ENCODE assay signal across 9 cellular contexts in genomic region chr2:119679846-119680245, GRCh38. TPM values are rescaled to one million over a fixed set of nuclear protein-coding genes. Genes with fewer than 3 reads are reported as not detected.
DNase-seq lines count a peak whose midpoint lies in the region; ATAC-seq, FAIRE-seq and TF ChIP-seq lines count a peak whose summit lies in the region.
"Had no signal": no experiment of that assay in that cellular context is flagged by ENCODE, and none has a peak within 500 bp of the region (broad histone marks: within the 10 kb centered on the region; RNA-seq: fewer than 3 reads in every experiment).

No MANE protein-coding gene starts in this region.

- 78% methylated on average over 2 of the region's 2 CpGs for WGBS in esophagus muscularis mucosa
- no CpG with 5 or more reads among the region's 2 CpGs for WGBS in trophoblast cell (ENCODE audit: extremely low coverage, insufficient coverage, insufficient read length)

- TSS peak; percentile 68 for BruUV-seq in PC-3 (replicated peaks; lab: Mats Ljungman, UMichigan)

- H3K27me3 ChIP-seq in DND-41 (ENCODE audit: insufficient read depth, low read length, poor library complexity) (peaks cover 3% of the 10 kb centered on the region), PC-3 (ENCODE audit: low read length) (no peaks in the 10 kb centered on the region), esophagus muscularis mucosa (no peaks in the 10 kb centered on the region), trophoblast cell (ENCODE audit: insufficient read depth, low read length) (peaks cover 2% of the 10 kb centered on the region)

- no peak overlapping the region for H2BK5ac ChIP-seq in trophoblast cell (ENCODE audit: low read depth, low read length, poor library complexity)

- H2BK120ac ChIP-seq in trophoblast cell (ENCODE audit: insufficient read depth, low read length, poor library complexity) = no peak overlapping the region

- no peak overlapping the region for H3K4ac ChIP-seq in trophoblast cell (ENCODE audit: low read depth, low read length)

- peak overlapping the region; percentile 87 for H3K4me2 ChIP-seq in DND-41 (ENCODE audit: insufficient read depth, low read length)
- peak overlapping the region; percentile 81 for H3K4me2 ChIP-seq in PC-3 (ENCODE audit: low read length)
- H3K4me2 ChIP-seq in trophoblast cell (ENCODE audit: low read length) = peak overlapping the region; percentile 61

- H3K9me3 ChIP-seq in DND-41 (ENCODE audit: insufficient read depth, low read length, severe bottlenecking) (no peaks in the 10 kb centered on the region), PC-3 (ENCODE audit: low read length) (no peaks in the 10 kb centered on the region), esophagus muscularis mucosa (no peaks in the 10 kb centered on the region), trophoblast cell (ENCODE audit: insufficient read depth, low read depth, low read length) (peaks cover 6% of the 10 kb centered on the region)

- H4K12ac ChIP-seq in trophoblast cell (ENCODE audit: low read depth, low read length) = no peak overlapping the region

- no peak overlapping the region for H3K18ac ChIP-seq in trophoblast cell (ENCODE audit: low read length)

- H3K4me3 ChIP-seq in DND-41 (ENCODE audit: low read depth in 1 of 2, low read length in 2 of 2) = peak overlapping the region; percentile 93 to 95
- peak overlapping the region; percentile 78 for H3K4me3 ChIP-seq in PC-3 (ENCODE audit: low read length)
- peak overlapping the region; percentile 69 to 84 (median 84) for H3K4me3 ChIP-seq in esophagus muscularis mucosa
- H3K4me3 ChIP-seq in trophoblast cell (ENCODE audit: low read depth, low read length) = no peak overlapping the region

- TF ChIP-seq POLR2A in esophagus muscularis mucosa (IDR thresholded peaks at IDR 0.05; ENCODE audit: low read depth) (no peak), GM12892 (IDR thresholded peaks at IDR 0.05; ENCODE audit: low read depth, low read length) (no peak)

- TF ChIP-seq CTCF in DND-41 (IDR thresholded peaks at IDR 0.05; ENCODE audit: borderline replicate concordance, extremely low read depth, low read length, poor library complexity, severe bottlenecking) (no peak), PC-3 (conservative IDR thresholded peaks at IDR 0.05; ENCODE audit: low read depth, low read length) (no peak), esophagus muscularis mucosa (IDR thresholded peaks at IDR 0.05) (no peak)

- FAIRE-seq in GM12892 (lab: Jason Lieb, UNC) = no peak
- FAIRE-seq: islet of Langerhans had no signal

- peaks cover 6% of the 10 kb centered on the region for H3K79me1 ChIP-seq in trophoblast cell (ENCODE audit: low read length)

- POLR2A ChIA-PET in PC-3 (lab: Charles Lee; ENCODE audit: unreplicated experiment) = no interaction called here

- TF ChIP-seq EP300 in esophagus muscularis mucosa (IDR thresholded peaks at IDR 0.05) = no peak

- intact Hi-C loops in PC-3 (cut with micrococcal nuclease) = no loop called here
- intact Hi-C loops in esophagus muscularis mucosa (cut with DNase I) = no loop called here

- no peak overlapping the region for H3K23ac ChIP-seq in trophoblast cell (ENCODE audit: low read length)

- H3K4me1 ChIP-seq in DND-41 (ENCODE audit: insufficient read depth, low read length) (peaks cover 22% of the 10 kb centered on the region), PC-3 (ENCODE audit: insufficient read depth, low read length) (peaks cover 8% of the 10 kb centered on the region), esophagus muscularis mucosa (peaks cover 7 to 34% (median 32%) of the 10 kb centered on the region in 4 donors), trophoblast cell (ENCODE audit: control insufficient read depth in 1 of 2, insufficient read depth in 2 of 2, low read length in 2 of 2) (peaks cover 0 to 10% of the 10 kb centered on the region in 2 experiments)

- H3K9ac ChIP-seq in DND-41 (ENCODE audit: low read depth, low read length) (peak overlapping the region; percentile 91), PC-3 (ENCODE audit: low read length) (peak overlapping the region; percentile 91), trophoblast cell (ENCODE audit: low read length) (no peak overlapping the region)

- no peaks in the 10 kb centered on the region for H3K9me2 ChIP-seq in PC-3 (replicated peaks; ENCODE audit: low read length)

- H2BK12ac ChIP-seq in trophoblast cell (ENCODE audit: low read length) = no peak overlapping the region

- H3K79me2 ChIP-seq in DND-41 (ENCODE audit: insufficient read depth, low read length) = peaks cover 24% of the 10 kb centered on the region
- peaks cover 26% of the 10 kb centered on the region for H3K79me2 ChIP-seq in PC-3 (ENCODE audit: low read length)
- peaks cover 2% of the 10 kb centered on the region for H3K79me2 ChIP-seq in trophoblast cell (ENCODE audit: control insufficient read depth, insufficient read depth, low read length, poor library complexity)

- H4K20me1 ChIP-seq in DND-41 (ENCODE audit: insufficient read depth, low read length) (peaks cover 25% of the 10 kb centered on the region; the same call in 1 of the 2 replicates), PC-3 (ENCODE audit: low read length) (no peaks in the 10 kb centered on the region; the same call in 1 of the 2 replicates)

- H2AFZ ChIP-seq in DND-41 (ENCODE audit: low read depth, low read length) (peak overlapping the region; percentile 95; the same call in 1 of the 2 replicates), PC-3 (ENCODE audit: low read length) (no peak overlapping the region), trophoblast cell (ENCODE audit: insufficient read depth, low read length, poor library complexity) (no peak overlapping the region)

- no peak overlapping the region for H3K14ac ChIP-seq in trophoblast cell (ENCODE audit: low read length)

- ATAC-seq in DND-41 (ENCODE audit: insufficient read depth, low read depth) (no peak), PC-3 (no peak), GM19395 (IDR thresholded peaks at IDR 0.05; ENCODE audit: unreplicated experiment) (no peak), GM19397 (IDR thresholded peaks at IDR 0.05; ENCODE audit: unreplicated experiment) (no peak)

- no peaks in the 10 kb centered on the region for H3F3A ChIP-seq in PC-3 (ENCODE audit: low read length, unreplicated experiment)

- H3K27ac ChIP-seq in DND-41 (ENCODE audit: low read length) = peak overlapping the region; percentile 79
- no peak overlapping the region for H3K27ac ChIP-seq in PC-3 (ENCODE audit: low read length)
- H3K27ac ChIP-seq in esophagus muscularis mucosa (replicated peaks in 1 of 4) = no peak overlapping the region
- H3K27ac ChIP-seq in trophoblast cell (ENCODE audit: low read depth, low read length) = no peak overlapping the region

- H4K91ac ChIP-seq in trophoblast cell (ENCODE audit: low read depth, low read length) = no peak overlapping the region

- DNase-seq in DND-41 = no peak
- no peak for DNase-seq in PC-3
- no peak for DNase-seq in esophagus muscularis mucosa (ENCODE audit: extremely low spot score)
- DNase-seq in trophoblast cell = no peak
- no peak for DNase-seq in NCI-H2107 treated with DMSO at 0.1 percent for 48 hours (lab: John Stamatoyannopoulos, UW; ENCODE audit: unreplicated experiment)
- DNase-seq in GM12892 (ENCODE audit: insufficient read length) = no peak

- CTCF ChIA-PET in PC-3 (lab: Charles Lee) = no interaction called here

- peaks cover 28% of the 10 kb centered on the region for H3K36me3 ChIP-seq in DND-41 (ENCODE audit: insufficient read depth, low read length)
- peaks cover 5% of the 10 kb centered on the region; the same call in 1 of the 2 replicates for H3K36me3 ChIP-seq in PC-3 (ENCODE audit: low read depth, low read length)
- H3K36me3 ChIP-seq in esophagus muscularis mucosa = peaks cover 0 to 12% (median 9%) of the 10 kb centered on the region in 4 donors
- peaks cover 7 to 13% of the 10 kb centered on the region in 2 experiments for H3K36me3 ChIP-seq in trophoblast cell (ENCODE audit: control insufficient read depth in 1 of 2, insufficient read depth in 2 of 2, low read length in 2 of 2)

- H2AK5ac ChIP-seq in trophoblast cell (ENCODE audit: low read length) = no peak overlapping the region

- H4K8ac ChIP-seq in trophoblast cell (ENCODE audit: low read depth, low read length) = no peak overlapping the region

RNA-seq across cellular contexts. Expression of gene TMEM177, which starts 0.8 kb away (rescaled TPM):
- total RNA-seq in PC-3 (2014; rRNA removed) = 21.6 and 23.7 TPM in 2 replicates
- 10 to 100 TPM in 1 of 4 donors, 1 to 10 TPM in 3; 3.6 to 11.0 (median 6.1) TPM for total RNA-seq in esophagus muscularis mucosa
- polyA plus RNA-seq in trophoblast cell (2013) = 4.8 and 5.4 TPM in 2 replicates
- polyA plus RNA-seq in GM12892 (2012; ENCODE audit: missing spikeins) = 10.1 TPM
